Comparison of ENCODE assay signal across 10 cellular contexts in the genomic region with DNA sequence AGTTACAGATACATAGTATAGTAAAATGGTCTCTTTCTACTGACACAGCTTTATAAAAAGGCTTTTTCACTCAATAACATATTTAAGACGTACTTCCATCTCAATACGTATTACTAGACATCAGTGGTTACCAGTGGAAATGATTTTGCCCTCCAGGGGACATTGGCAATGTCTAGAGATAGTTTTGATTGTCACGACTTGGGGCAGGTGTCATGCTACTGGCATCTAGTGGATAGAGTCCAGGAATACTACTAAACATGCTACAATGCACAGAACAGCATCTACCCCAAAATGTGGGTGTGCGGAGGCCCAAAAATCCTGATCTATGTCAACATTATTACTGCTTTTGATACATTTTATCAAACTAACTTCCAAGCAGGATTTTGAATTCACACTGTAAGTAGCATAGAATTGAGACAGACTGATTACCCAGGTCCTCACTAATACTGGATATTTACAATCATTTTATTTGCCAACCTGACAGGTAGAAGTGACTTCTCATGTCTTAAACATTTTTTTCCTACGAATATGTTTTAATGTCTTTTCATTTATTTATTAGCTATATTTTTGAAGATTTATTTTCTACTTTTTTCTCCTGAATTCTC. TPM values are rescaled to one million over a fixed set of nuclear protein-coding genes. Genes with fewer than 3 reads are reported as not detected.
A peak's percentile ranks its signal among the peaks of the same experiment; 100 is the strongest.
DNase-seq lines count a peak whose midpoint lies in the region; ATAC-seq and TF ChIP-seq lines count a peak whose summit lies in the region.
"Had no signal": no experiment of that assay in that cellular context is flagged by ENCODE, and none has a peak within 500 bp of the region (broad histone marks: within the 10 kb centered on the region; RNA-seq: fewer than 3 reads in every experiment).

No MANE protein-coding gene starts in this region.

- no peak overlapping the region for H3K4me3 ChIP-seq in thoracic aorta
- H3K4me3 ChIP-seq: gastroesophageal sphincter had no signal

- H3K27me3 ChIP-seq in thoracic aorta (replicated peaks; ENCODE audit: insufficient read depth) = no peaks in the 10 kb centered on the region
- H3K27me3 ChIP-seq: gastroesophageal sphincter had no signal

- DNase-seq in NOMO-1 treated with DMSO at 0.1 percent for 48 hours (lab: John Stamatoyannopoulos, UW; ENCODE audit: unreplicated experiment) (peak; percentile 46), NOMO-1 treated with dmso at 0.1 percent for 144 hours (lab: John Stamatoyannopoulos, UW; ENCODE audit: unreplicated experiment) (no peak), NCI-H460 (ENCODE audit: extremely low read depth, low read depth) (peak; percentile 66), dermis blood vessel endothelial cell (peak; percentile 59), thoracic aorta (ENCODE audit: low spot score) (no peak), ureter (ENCODE audit: low spot score) (no peak)
- no peak for DNase-seq in activated CD4-positive, alpha-beta T cell treated with anti-CD3 and anti-CD28 coated beads, Interleukin-2, amount 50 U/mL, for 4 hours
- DNase-seq: CD4-positive, CD25-positive, alpha-beta regulatory T cell had no signal

- ATAC-seq in thoracic aorta (ENCODE audit: insufficient number of reproducible peaks, low FRiP score, low read depth) (no peak), HG03439 (IDR thresholded peaks at IDR 0.05; ENCODE audit: unreplicated experiment) (no peak)
- ATAC-seq: gastroesophageal sphincter had no signal

- TF ChIP-seq CTCF in thoracic aorta (IDR thresholded peaks at IDR 0.05) = peak; percentile 41

- H3K36me3 ChIP-seq in thoracic aorta = no peaks in the 10 kb centered on the region
- H3K36me3 ChIP-seq: gastroesophageal sphincter had no signal

- H3K27ac ChIP-seq in thoracic aorta = no peak overlapping the region
- H3K27ac ChIP-seq: gastroesophageal sphincter had no signal

- H3K4me1 ChIP-seq in thoracic aorta (ENCODE audit: control insufficient read depth in 1 of 2, low read depth in 2 of 2) = no peaks in the 10 kb centered on the region
- H3K4me1 ChIP-seq: gastroesophageal sphincter had no signal

- H3K9me3 ChIP-seq in thoracic aorta = no peaks in the 10 kb centered on the region
- H3K9me3 ChIP-seq: gastroesophageal sphincter had no signal

RNA-seq across cellular contexts. Expression of gene HGF, which starts 53.8 kb away (rescaled TPM):
- total RNA-seq in NCI-H460 (2014; rRNA removed; shearing (Covaris generic)) = not detected in 2 replicates
- not detected in 2 replicates for polyA plus RNA-seq in NCI-H460 (2014; cell fraction: nucleus; rRNA removed)
- total RNA-seq in dermis blood vessel endothelial cell = 3.4 and 8.8 TPM in 2 replicates
- 10 to 100 TPM; 12.6 to 35.7 TPM for total RNA-seq in thoracic aorta
- 20.9 TPM for total RNA-seq in ureter
- polyA plus RNA-seq: CD4-positive, CD25-positive, alpha-beta regulatory T cell had no signal

Comparison
In these comparisons a context has a peak if more than half of its experiments do, and no peak if none do; other contexts are left out.
1. DNase-seq: peak in NOMO-1 treated with DMSO at 0.1 percent for 48 hours (single experiment), NCI-H460 (single experiment) and dermis blood vessel endothelial cell (single experiment); none in NOMO-1 treated with dmso at 0.1 percent for 144 hours (single experiment), thoracic aorta (single experiment), activated CD4-positive, alpha-beta T cell treated with anti-CD3 and anti-CD28 coated beads, Interleukin-2, amount 50 U/mL, for 4 hours (0 of 2) and ureter (single experiment).